ENCODE assay signal across 12 cellular contexts in genomic region chr3:197317250-197317963, GRCh38. TPM values are rescaled to one million over a fixed set of nuclear protein-coding genes. Genes with fewer than 3 reads are reported as not detected.
A peak's percentile ranks its signal among the peaks of the same experiment; 100 is the strongest.
DNase-seq lines count a peak whose midpoint lies in the region; ATAC-seq and TF ChIP-seq lines count a peak whose summit lies in the region.
"Had no signal": no experiment of that assay in that cellular context is flagged by ENCODE, and none has a peak within 500 bp of the region (broad histone marks: within the 10 kb centered on the region; RNA-seq: fewer than 3 reads in every experiment).

No MANE protein-coding gene starts in this region.

- H3K4me1 Mint-ChIP-seq in MCF 10A (ENCODE audit: insufficient read depth, unreplicated experiment) (peaks cover 25% of the 10 kb centered on the region), type B pancreatic cell (ENCODE audit: unreplicated experiment) (no peaks in the 10 kb centered on the region)

- H3K4me3 Mint-ChIP-seq in MCF 10A (ENCODE audit: unreplicated experiment), result peak overlapping the region; percentile 66
- H3K4me3 Mint-ChIP-seq in type B pancreatic cell, result no peak overlapping the region
- H3K4me3 Mint-ChIP-seq: CD4-positive, alpha-beta T cell; H9; stimulated activated naive CD8-positive, alpha-beta T cell treated with anti-CD3 and anti-CD28 coated beads, Interleukin-15, amount 100 ng/mL, for 72 hours; T-helper 17 cell had no signal

- peak overlapping the region; percentile 73 for H3K27ac Mint-ChIP-seq in MCF 10A (ENCODE audit: low read depth, unreplicated experiment)
- H3K27ac Mint-ChIP-seq in type B pancreatic cell, result no peak overlapping the region
- H3K27ac Mint-ChIP-seq: CD4-positive, alpha-beta T cell; H9; stimulated activated naive CD8-positive, alpha-beta T cell treated with anti-CD3 and anti-CD28 coated beads, Interleukin-15, amount 100 ng/mL, for 72 hours; T-helper 17 cell had no signal

- intact Hi-C loops in MCF 10A (cut with micrococcal nuclease), result no loop called here

- H3K36me3 Mint-ChIP-seq in MCF 10A (ENCODE audit: insufficient read depth, unreplicated experiment), result no peaks in the 10 kb centered on the region
- H3K36me3 Mint-ChIP-seq in type B pancreatic cell, result no peaks in the 10 kb centered on the region

- ATAC-seq in GM21367 (IDR thresholded peaks at IDR 0.05; ENCODE audit: unreplicated experiment) (no peak), HG03469 (IDR thresholded peaks at IDR 0.05; ENCODE audit: unreplicated experiment) (no peak)
- ATAC-seq: stimulated activated naive CD8-positive, alpha-beta T cell treated with anti-CD3 and anti-CD28 coated beads, Interleukin-15, amount 100 ng/mL, for 72 hours; T-helper 17 cell had no signal

- DNase-seq in AG08395 (ENCODE audit: low spot score), result peak; percentile 73
- peak; percentile 43 for DNase-seq in LoVo (ENCODE audit: low spot score)
- peak; percentile 95 for DNase-seq in MCF 10A (ENCODE audit: unreplicated experiment)
- peak; percentile 55 for DNase-seq in kidney glomerular epithelial cell (lab: John Stamatoyannopoulos, UW)
- DNase-seq in type B pancreatic cell (ENCODE audit: extremely low spot score, unreplicated experiment), result no peak
- no peak for DNase-seq in NCI-H2029 (lab: John Stamatoyannopoulos, UW)
- DNase-seq: CD4-positive, alpha-beta T cell; H9; stimulated activated naive CD8-positive, alpha-beta T cell treated with anti-CD3 and anti-CD28 coated beads, Interleukin-15, amount 100 ng/mL, for 72 hours; T-helper 17 cell had no signal

- POLR2A ChIA-PET in MCF 10A (lab: Yijun Ruan, JAX), result interaction anchor here (0.6 to 6.2 kb wide), 15 partner anchors 10 to 472 kb away, joined by 3 to 59 read pairs (median 6); partner anchors contain the start of gene DLG1

- H3K27me3 Mint-ChIP-seq in MCF 10A (ENCODE audit: insufficient read depth, unreplicated experiment) (no peaks in the 10 kb centered on the region), type B pancreatic cell (no peaks in the 10 kb centered on the region)

- CTCF ChIA-PET in MCF 10A (lab: Yijun Ruan, JAX), result interaction anchor here (0.6 to 0.7 kb wide), 5 partner anchors 50 to 193 kb away, joined by 3 to 4 read pairs (median 3); no protein-coding TSS in a partner anchor

- BruUV-seq in MCF 10A (replicated peaks; lab: Mats Ljungman, UMichigan), result TSS peak; percentile 25

- TF ChIP-seq CTCF in MCF 10A (IDR thresholded peaks at IDR 0.05; ENCODE audit: unreplicated experiment), result no peak
- TF ChIP-seq CTCF in type B pancreatic cell (conservative IDR thresholded peaks at IDR 0.05), result no peak

- H3K9me3 Mint-ChIP-seq in MCF 10A (ENCODE audit: unreplicated experiment) (peaks cover 5% of the 10 kb centered on the region), type B pancreatic cell (peaks cover 8% of the 10 kb centered on the region)
- H3K9me3 Mint-ChIP-seq: CD4-positive, alpha-beta T cell had no signal

RNA-seq across cellular contexts. Expression of gene DLG1, which starts 19.0 kb away (rescaled TPM):
- total RNA-seq in MCF 10A (2022) (121 and 129 TPM in 2 replicates), type B pancreatic cell (ENCODE audit: low replicate concordance) (91.0 and 95.9 TPM in 2 replicates)

Comparison
In these comparisons a context has a peak if more than half of its experiments do, and no peak if none do; other contexts are left out.
1. DNase-seq: peak in AG08395 (single experiment), LoVo (single experiment), MCF 10A (single experiment) and kidney glomerular epithelial cell (single experiment); none in type B pancreatic cell (single experiment) and NCI-H2029 (single experiment).